Comparison of ENCODE assay signal across 1 cellular context in the genomic region with DNA sequence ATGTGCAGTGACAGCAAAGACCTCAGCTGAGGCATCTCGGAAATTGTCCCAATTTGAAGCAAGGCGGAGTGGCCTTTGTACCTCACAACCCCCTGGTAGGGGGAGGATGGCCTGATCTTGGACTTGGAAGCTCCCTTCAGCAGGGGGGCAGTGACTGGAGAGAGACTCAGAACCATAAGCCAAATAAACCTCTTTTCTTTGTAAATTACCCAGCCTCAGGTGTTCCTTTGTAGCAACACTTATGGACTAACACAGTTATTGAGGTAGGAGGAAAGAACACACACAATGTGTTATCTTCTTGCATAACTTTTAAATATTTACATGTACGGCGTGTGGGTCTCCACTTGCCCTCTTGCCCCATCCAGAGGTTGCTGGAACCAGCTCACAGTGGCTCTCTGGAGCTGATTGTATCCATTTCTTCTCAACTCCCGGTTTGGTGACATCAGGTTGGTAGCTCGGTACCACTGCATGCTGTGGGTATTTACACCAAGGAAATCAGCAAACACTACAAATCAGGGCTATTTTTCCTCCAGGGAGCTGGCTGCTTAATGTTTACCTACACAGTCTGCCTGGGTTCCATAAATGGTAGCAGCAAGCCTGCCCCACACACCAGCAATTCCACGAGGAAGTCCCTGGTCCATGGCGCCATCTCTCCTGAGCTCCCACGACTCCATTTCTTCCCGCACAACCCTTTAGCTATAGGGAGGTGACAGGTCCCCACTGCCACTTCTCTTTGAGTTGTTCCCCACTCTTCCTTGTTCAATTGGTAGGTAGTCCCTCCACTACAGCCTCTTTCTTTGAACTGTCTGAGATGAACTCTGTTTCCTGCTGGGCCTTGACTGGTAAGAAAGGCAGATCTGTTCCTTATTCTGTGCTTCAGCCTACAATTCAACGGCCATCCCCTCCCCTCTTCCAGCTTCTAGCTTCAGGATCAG.
TF ChIP-seq lines count a peak whose summit lies in the region.

No MANE protein-coding gene starts in this region.

TF ChIP-seq in HepG2, 621 proteins besides CTCF, POLR2A, EP300 and RAD21 (continued from another document and continues in another):
- TF ChIP-seq HNRNPLL (IDR thresholded peaks at IDR 0.05; ENCODE audit: low read depth, low read length, poor library complexity, severe bottlenecking): no peak
- TF ChIP-seq MEF2D (CRISPR knock-in tag; IDR thresholded peaks at IDR 0.05): 0 out of 2 replicates have a peak, but pooled peaks have one; percentile 33
- TF ChIP-seq, protein P1, sequence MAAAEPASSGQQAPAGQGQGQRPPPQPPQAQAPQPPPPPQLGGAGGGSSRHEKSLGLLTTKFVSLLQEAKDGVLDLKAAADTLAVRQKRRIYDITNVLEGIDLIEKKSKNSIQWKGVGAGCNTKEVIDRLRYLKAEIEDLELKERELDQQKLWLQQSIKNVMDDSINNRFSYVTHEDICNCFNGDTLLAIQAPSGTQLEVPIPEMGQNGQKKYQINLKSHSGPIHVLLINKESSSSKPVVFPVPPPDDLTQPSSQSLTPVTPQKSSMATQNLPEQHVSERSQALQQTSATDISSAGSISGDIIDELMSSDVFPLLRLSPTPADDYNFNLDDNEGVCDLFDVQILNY (CRISPR knock-in tag; conservative IDR thresholded peaks at IDR 0.05): no peak
- peak; percentile 72; the same call in 1 of the 2 replicates for TF ChIP-seq FOXJ3 (CRISPR knock-in tag; IDR thresholded peaks at IDR 0.05; ENCODE audit: borderline replicate concordance)
- TF ChIP-seq, protein P2, sequence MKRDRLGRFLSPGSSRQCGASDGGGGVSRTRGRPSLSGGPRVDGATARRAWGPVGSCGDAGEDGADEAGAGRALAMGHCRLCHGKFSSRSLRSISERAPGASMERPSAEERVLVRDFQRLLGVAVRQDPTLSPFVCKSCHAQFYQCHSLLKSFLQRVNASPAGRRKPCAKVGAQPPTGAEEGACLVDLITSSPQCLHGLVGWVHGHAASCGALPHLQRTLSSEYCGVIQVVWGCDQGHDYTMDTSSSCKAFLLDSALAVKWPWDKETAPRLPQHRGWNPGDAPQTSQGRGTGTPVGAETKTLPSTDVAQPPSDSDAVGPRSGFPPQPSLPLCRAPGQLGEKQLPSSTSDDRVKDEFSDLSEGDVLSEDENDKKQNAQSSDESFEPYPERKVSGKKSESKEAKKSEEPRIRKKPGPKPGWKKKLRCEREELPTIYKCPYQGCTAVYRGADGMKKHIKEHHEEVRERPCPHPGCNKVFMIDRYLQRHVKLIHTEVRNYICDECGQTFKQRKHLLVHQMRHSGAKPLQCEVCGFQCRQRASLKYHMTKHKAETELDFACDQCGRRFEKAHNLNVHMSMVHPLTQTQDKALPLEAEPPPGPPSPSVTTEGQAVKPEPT (CRISPR knock-in tag; IDR thresholded peaks at IDR 0.05; ENCODE audit: low read depth): no peak
- TF ChIP-seq AHR (CRISPR knock-in tag; IDR thresholded peaks at IDR 0.05): no peak; the same call in 1 of the 2 replicates
- peak; percentile 50; the same call in 1 of the 2 replicates for TF ChIP-seq ERF (CRISPR knock-in tag; IDR thresholded peaks at IDR 0.05)
- no peak for TF ChIP-seq MNT (IDR thresholded peaks at IDR 0.05)
- TF ChIP-seq TAF1 (CRISPR knock-in tag; IDR thresholded peaks at IDR 0.05): peak; percentile 32; the same call in 1 of the 2 replicates
- TF ChIP-seq HOXA9 (CRISPR knock-in tag; IDR thresholded peaks at IDR 0.05; ENCODE audit: borderline replicate concordance): no peak
- no peak for TF ChIP-seq HCFC1 (IDR thresholded peaks at IDR 0.05; ENCODE audit: low read depth, low read length)
- TF ChIP-seq ZNF510 (CRISPR knock-in tag; IDR thresholded peaks at IDR 0.05; ENCODE audit: low read depth): no peak
- TF ChIP-seq TBP (CRISPR knock-in tag; IDR thresholded peaks at IDR 0.05): no peak
- TF ChIP-seq, protein P3, sequence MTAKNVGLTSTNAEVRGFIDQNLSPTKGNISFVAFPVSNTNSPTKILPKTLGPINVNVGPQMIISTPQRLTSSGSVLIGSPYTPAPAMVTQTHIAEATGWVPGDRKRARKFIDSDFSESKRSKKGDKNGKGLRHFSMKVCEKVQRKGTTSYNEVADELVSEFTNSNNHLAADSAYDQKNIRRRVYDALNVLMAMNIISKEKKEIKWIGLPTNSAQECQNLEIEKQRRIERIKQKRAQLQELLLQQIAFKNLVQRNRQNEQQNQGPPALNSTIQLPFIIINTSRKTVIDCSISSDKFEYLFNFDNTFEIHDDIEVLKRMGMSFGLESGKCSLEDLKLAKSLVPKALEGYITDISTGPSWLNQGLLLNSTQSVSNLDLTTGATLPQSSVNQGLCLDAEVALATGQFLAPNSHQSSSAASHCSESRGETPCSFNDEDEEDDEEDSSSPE (CRISPR knock-in tag; IDR thresholded peaks at IDR 0.05): no peak
- no peak for TF ChIP-seq MXD1 (CRISPR knock-in tag; IDR thresholded peaks at IDR 0.05)
- no peak for TF ChIP-seq ZNF569 (CRISPR knock-in tag; IDR thresholded peaks at IDR 0.05; ENCODE audit: borderline replicate concordance)
- TF ChIP-seq ZBED4 (CRISPR knock-in tag; IDR thresholded peaks at IDR 0.05; ENCODE audit: borderline replicate concordance): 0 out of 2 replicates have a peak, but pooled peaks have one; percentile 48
- no peak for TF ChIP-seq HDAC6 (IDR thresholded peaks at IDR 0.05; ENCODE audit: low read depth, low read length)
- TF ChIP-seq DPF2 (CRISPR knock-in tag; IDR thresholded peaks at IDR 0.05; ENCODE audit: borderline replicate concordance, low read depth): peak; percentile 30; the same call in 1 of the 2 replicates
- TF ChIP-seq PRPF4 (IDR thresholded peaks at IDR 0.05; ENCODE audit: low read depth, low read length, poor library complexity, severe bottlenecking): no peak
- no peak for TF ChIP-seq MLLT10 (CRISPR knock-in tag; IDR thresholded peaks at IDR 0.05)
- no peak; the same call in 1 of the 2 replicates for TF ChIP-seq GZF1 (CRISPR knock-in tag; IDR thresholded peaks at IDR 0.05)
- no peak for TF ChIP-seq ZNF513 (CRISPR knock-in tag; conservative IDR thresholded peaks at IDR 0.05)
- no peak; the same call in 1 of the 2 replicates for TF ChIP-seq ZNF772 (CRISPR knock-in tag; IDR thresholded peaks at IDR 0.05)
- TF ChIP-seq NFE2L2 (IDR thresholded peaks at IDR 0.05; ENCODE audit: low read length): no peak
- no peak for TF ChIP-seq SRSF1 (optimal IDR thresholded peaks at IDR 0.05; ENCODE audit: low read depth, low read length)
- peak; percentile 68 for TF ChIP-seq RARA (CRISPR knock-in tag; IDR thresholded peaks at IDR 0.05)
- TF ChIP-seq ZNF552 (CRISPR knock-in tag; IDR thresholded peaks at IDR 0.05; ENCODE audit: borderline replicate concordance): no peak; the same call in 1 of the 2 replicates
- TF ChIP-seq ZKSCAN8 (CRISPR knock-in tag; IDR thresholded peaks at IDR 0.05; ENCODE audit: borderline replicate concordance): 0 out of 2 replicates have a peak, but pooled peaks have one; percentile 41
- TF ChIP-seq RXRB (CRISPR knock-in tag; IDR thresholded peaks at IDR 0.05; ENCODE audit: borderline replicate concordance): peak; percentile 68
- TF ChIP-seq SKIL (CRISPR knock-in tag; IDR thresholded peaks at IDR 0.05; ENCODE audit: borderline replicate concordance): no peak
- TF ChIP-seq, protein P4, sequence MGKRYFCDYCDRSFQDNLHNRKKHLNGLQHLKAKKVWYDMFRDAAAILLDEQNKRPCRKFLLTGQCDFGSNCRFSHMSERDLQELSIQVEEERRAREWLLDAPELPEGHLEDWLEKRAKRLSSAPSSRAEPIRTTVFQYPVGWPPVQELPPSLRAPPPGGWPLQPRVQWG (CRISPR knock-in tag; IDR thresholded peaks at IDR 0.05; ENCODE audit: borderline replicate concordance, low read depth): no peak
- no peak for TF ChIP-seq DNMT3B (CRISPR knock-in tag; conservative IDR thresholded peaks at IDR 0.05)
- TF ChIP-seq NONO (IDR thresholded peaks at IDR 0.05): no peak
- 0 out of 2 replicates have a peak, but pooled peaks have one; percentile 44 for TF ChIP-seq NONO (CRISPR knock-in tag; conservative IDR thresholded peaks at IDR 0.05)
- no peak for TF ChIP-seq SOX6 (IDR thresholded peaks at IDR 0.05)
- TF ChIP-seq SOX6 (CRISPR knock-in tag; IDR thresholded peaks at IDR 0.05): peak; percentile 77
- TF ChIP-seq ZNF451 (CRISPR knock-in tag; IDR thresholded peaks at IDR 0.05): no peak
- TF ChIP-seq TBX2 (CRISPR knock-in tag; IDR thresholded peaks at IDR 0.05; ENCODE audit: borderline replicate concordance): peak; percentile 91
- TF ChIP-seq, protein P5, sequence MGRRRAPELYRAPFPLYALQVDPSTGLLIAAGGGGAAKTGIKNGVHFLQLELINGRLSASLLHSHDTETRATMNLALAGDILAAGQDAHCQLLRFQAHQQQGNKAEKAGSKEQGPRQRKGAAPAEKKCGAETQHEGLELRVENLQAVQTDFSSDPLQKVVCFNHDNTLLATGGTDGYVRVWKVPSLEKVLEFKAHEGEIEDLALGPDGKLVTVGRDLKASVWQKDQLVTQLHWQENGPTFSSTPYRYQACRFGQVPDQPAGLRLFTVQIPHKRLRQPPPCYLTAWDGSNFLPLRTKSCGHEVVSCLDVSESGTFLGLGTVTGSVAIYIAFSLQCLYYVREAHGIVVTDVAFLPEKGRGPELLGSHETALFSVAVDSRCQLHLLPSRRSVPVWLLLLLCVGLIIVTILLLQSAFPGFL (CRISPR knock-in tag; IDR thresholded peaks at IDR 0.05): no peak
- TF ChIP-seq ZNF354B (CRISPR knock-in tag; IDR thresholded peaks at IDR 0.05): no peak
- TF ChIP-seq NR2F6 (IDR thresholded peaks at IDR 0.05): peak; percentile 68; the same call in 1 of the 2 replicates
- peak; percentile 85 for TF ChIP-seq NR2F6 (CRISPR knock-in tag; IDR thresholded peaks at IDR 0.05)
